Comparison of ENCODE assay signal across 8 cellular contexts in genomic region chr22:19122143-19122751, GRCh38. TPM values are rescaled to one million over a fixed set of nuclear protein-coding genes. Genes with fewer than 3 reads are reported as not detected.
A peak's percentile ranks its signal among the peaks of the same experiment; 100 is the strongest.
DNase-seq lines count a peak whose midpoint lies in the region; ATAC-seq and TF ChIP-seq lines count a peak whose summit lies in the region.

A gene with protein sequence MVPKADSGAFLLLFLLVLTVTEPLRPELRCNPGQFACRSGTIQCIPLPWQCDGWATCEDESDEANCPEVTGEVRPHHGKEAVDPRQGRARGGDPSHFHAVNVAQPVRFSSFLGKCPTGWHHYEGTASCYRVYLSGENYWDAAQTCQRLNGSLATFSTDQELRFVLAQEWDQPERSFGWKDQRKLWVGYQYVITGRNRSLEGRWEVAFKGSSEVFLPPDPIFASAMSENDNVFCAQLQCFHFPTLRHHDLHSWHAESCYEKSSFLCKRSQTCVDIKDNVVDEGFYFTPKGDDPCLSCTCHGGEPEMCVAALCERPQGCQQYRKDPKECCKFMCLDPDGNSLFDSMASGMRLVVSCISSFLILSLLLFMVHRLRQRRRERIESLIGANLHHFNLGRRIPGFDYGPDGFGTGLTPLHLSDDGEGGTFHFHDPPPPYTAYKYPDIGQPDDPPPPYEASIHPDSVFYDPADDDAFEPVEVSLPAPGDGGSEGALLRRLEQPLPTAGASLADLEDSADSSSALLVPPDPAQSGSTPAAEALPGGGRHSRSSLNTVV (minus strand): TSS chr22:19122412. CDS start chr22:19122206, 206 bp downstream.

- H3K4me3 ChIP-seq in kidney epithelial cell (ENCODE audit: low read depth, low read length): peak within 1 kb of the TSS; percentile 95

- DNase-seq in AG20443 (ENCODE audit: low spot score): peak; percentile 100
- DNase-seq in NCI-H510A treated with DMSO at 0.1 percent for 48 hours (lab: John Stamatoyannopoulos, UW): peak; percentile 72
- peak; percentile 95 to 96 for DNase-seq in activated CD4-positive, alpha-beta T cell treated with anti-CD3 and anti-CD28 coated beads for 24 hours (ENCODE audit: low read depth in 2 of 2)
- peak; percentile 100 for DNase-seq in cerebellum (ENCODE audit: low spot score)
- peak; percentile 59 for DNase-seq in kidney epithelial cell (ENCODE audit: low read depth)
- DNase-seq in stimulated activated CD4-positive, alpha-beta T cell treated with anti-CD3 and anti-CD28 coated beads, Interleukin-15, amount 100 ng/mL, for 24 hours: peak; percentile 97

- no peaks in the 10 kb centered on the region for H3K27me3 ChIP-seq in kidney epithelial cell (ENCODE audit: control insufficient read depth, insufficient read depth, low read length)

- TF ChIP-seq POLR2A in GM19193 (IDR thresholded peaks at IDR 0.05; ENCODE audit: extremely low read depth, insufficient read depth, insufficient read length): peak; percentile 88

- ATAC-seq in HG03432 (IDR thresholded peaks at IDR 0.05; ENCODE audit: unreplicated experiment): peak; percentile 84

- no peak for TF ChIP-seq CTCF in kidney epithelial cell (IDR thresholded peaks at IDR 0.05; ENCODE audit: insufficient read depth, low read length, poor library complexity, severe bottlenecking)

- peaks cover 1% of the 10 kb centered on the region for H3K36me3 ChIP-seq in kidney epithelial cell (ENCODE audit: control insufficient read depth, insufficient read depth, low read length)

RNA-seq across cellular contexts. Expression of the gene that starts here (rescaled TPM):
- total RNA-seq in cerebellum (57.9 TPM), kidney epithelial cell (71.2 and 85.0 TPM in 2 replicates)

Comparison
In these comparisons a context has a peak if more than half of its experiments do, and no peak if none do; other contexts are left out.
1. Peak in every context shown above with its lines: DNase-seq, ATAC-seq and H3K4me3 ChIP-seq.